In the genomic region with DNA sequence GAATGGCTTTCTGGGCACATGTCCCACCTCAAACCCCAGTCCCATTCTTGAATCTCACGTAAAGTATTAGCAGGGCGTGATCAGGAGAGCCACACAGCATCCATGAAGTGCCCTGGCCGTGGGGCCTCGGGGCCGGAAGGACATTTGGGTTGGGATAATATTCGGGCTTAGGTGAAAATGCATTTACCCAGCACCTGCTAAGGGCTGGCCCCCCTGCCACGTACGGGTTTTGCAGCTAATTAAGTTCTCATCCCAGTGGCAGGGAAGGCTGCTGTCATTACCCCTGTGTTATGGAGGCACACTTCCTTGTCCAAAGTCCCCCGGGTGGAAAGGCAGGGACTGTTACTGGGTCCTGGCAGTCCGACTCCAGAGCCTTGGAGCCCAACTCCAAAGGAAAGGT, we compare ENCODE assay signal across 24 cellular contexts. TPM values are rescaled to one million over a fixed set of nuclear protein-coding genes. Genes with fewer than 3 reads are reported as not detected.
"Had no signal": no experiment of that assay in that cellular context is flagged by ENCODE, and none has a peak within 500 bp of the region (broad histone marks: within the 10 kb centered on the region; RNA-seq: fewer than 3 reads in every experiment).

No MANE protein-coding gene starts in this region.

- DNase-seq: Karpas-422, KG1, MG63, NCI-H1092, NCI-H1105 treated with DMSO at 0.1 percent for 48 hours, NCI-H1417 treated with DMSO at 0.1 percent for 48 hours, NCI-H146, NCI-H1694 treated with DMSO at 0.1 percent for 48 hours, NCI-H1930, NCI-H2081, NCI-H2107, NCI-H226, NCI-H446, NCI-H510A, NCI-H524 treated with DMSO at 0.1 percent for 48 hours, NCI-H69, NCI-H774, Right ventricle myocardium superior, RPMI8226, SIG-M5, SK-N-SH, SW 1271 had no signal

- H3K9ac ChIP-seq: SK-N-SH had no signal

- H3K36me3 ChIP-seq: MG63, SJSA1 had no signal

- H3K27me3 ChIP-seq: MG63, SJSA1 had no signal

- H3K27ac ChIP-seq: SJSA1 had no signal

- H3K4me2 ChIP-seq: SK-N-SH had no signal

- H3K9me3 ChIP-seq: SJSA1, SK-N-SH had no signal

- H3K4me3 ChIP-seq: MG63, SJSA1 had no signal

RNA-seq across cellular contexts. Expression of a gene that starts 29.0 kb away (rescaled TPM):
- total RNA-seq: HT-29, Right ventricle myocardium superior had no signal
